23 cellular contexts compared by ENCODE assay signal in genomic region chr12:132632521-132633228, GRCh38. TPM values are rescaled to one million over a fixed set of nuclear protein-coding genes. Genes with fewer than 3 reads are reported as not detected.
DNase-seq lines count a peak whose midpoint lies in the region; FAIRE-seq and TF ChIP-seq lines count a peak whose summit lies in the region.
"Had no signal": no experiment of that assay in that cellular context is flagged by ENCODE, and none has a peak within 500 bp of the region (broad histone marks: within the 10 kb centered on the region; RNA-seq: fewer than 3 reads in every experiment).

No MANE protein-coding gene starts in this region.

- H3K36me3 Mint-ChIP-seq in IgD-negative memory B cell (peaks cover 9% of the 10 kb centered on the region), endothelial cell (ENCODE audit: low read depth, unreplicated experiment) (peaks cover 77% of the 10 kb centered on the region)

- H2BK120ac ChIP-seq in trophoblast cell (ENCODE audit: insufficient read depth, low read length, poor library complexity) = no peak overlapping the region

- H2AK5ac ChIP-seq in trophoblast cell (ENCODE audit: low read length) = no peak overlapping the region

- no peaks in the 10 kb centered on the region for H3K9me3 ChIP-seq in trophoblast cell (ENCODE audit: insufficient read depth, low read depth, low read length)
- H3K9me3 ChIP-seq: BLaER1 treated with 17β-estradiol and CSF1 and Interleukin-3, amounts not matched to agents 10 nM and 100 nM; SJSA1 had no signal

- no CpG with 5 or more reads among the region's 17 CpGs for WGBS in trophoblast cell (ENCODE audit: extremely low coverage, insufficient coverage, insufficient read length)

- no peak overlapping the region for H4K91ac ChIP-seq in trophoblast cell (ENCODE audit: low read depth, low read length)

- H3K4me3 Mint-ChIP-seq in IgD-negative memory B cell (no peak overlapping the region), endothelial cell (ENCODE audit: unreplicated experiment) (peak overlapping the region; percentile 51)
- H3K4me3 Mint-ChIP-seq: CD8-positive, alpha-beta memory T cell had no signal

- no peak overlapping the region for H3K23ac ChIP-seq in trophoblast cell (ENCODE audit: low read length)

- H3K18ac ChIP-seq in trophoblast cell (ENCODE audit: low read length) = no peak overlapping the region

- H3K27ac ChIP-seq in trophoblast cell (ENCODE audit: low read depth, low read length) = no peak overlapping the region
- H3K27ac ChIP-seq: BLaER1 treated with 17β-estradiol and CSF1 and Interleukin-3, amounts not matched to agents 10 nM and 100 nM; HL-60; PC-9; SJSA1 had no signal

- H3K36me3 ChIP-seq in trophoblast cell (ENCODE audit: control insufficient read depth in 1 of 2, insufficient read depth in 2 of 2, low read length in 2 of 2) = peaks cover 62 to 82% of the 10 kb centered on the region in 2 experiments

- H2BK5ac ChIP-seq in trophoblast cell (ENCODE audit: low read depth, low read length, poor library complexity) = no peak overlapping the region

- no peaks in the 10 kb centered on the region for H3K4me1 ChIP-seq in trophoblast cell (ENCODE audit: control insufficient read depth in 1 of 2, insufficient read depth in 2 of 2, low read length in 2 of 2)
- H3K4me1 ChIP-seq: SJSA1 had no signal

- H3K79me1 ChIP-seq in trophoblast cell (ENCODE audit: low read length) = no peaks in the 10 kb centered on the region

- H4K8ac ChIP-seq in trophoblast cell (ENCODE audit: low read depth, low read length) = no peak overlapping the region

- no peak for DNase-seq in GM12891 (ENCODE audit: insufficient read length, low spot score)
- DNase-seq in endothelial cell (ENCODE audit: low spot score) = no peak
- DNase-seq in posterior vena cava (ENCODE audit: low spot score) = peak; percentile 68
- no peak for DNase-seq in Ammon's horn (ENCODE audit: low spot score)
- DNase-seq in trophoblast cell = no peak
- no peak for DNase-seq in HTR-8/SVneo (ENCODE audit: insufficient read length, low spot score)
- no peak for DNase-seq in inferior parietal cortex (ENCODE audit: extremely low spot score)
- DNase-seq: CD8-positive, alpha-beta memory T cell; DMS79; KBM-7; NCI-H1436; NCI-H2029; NCI-H2171 treated with DMSO at 0.1 percent for 48 hours; NCI-H510A; NCI-H774; PC-9 had no signal

- H3K9ac ChIP-seq in trophoblast cell (ENCODE audit: low read length) = no peak overlapping the region

- H3K27me3 ChIP-seq in trophoblast cell (ENCODE audit: insufficient read depth, low read length) = no peaks in the 10 kb centered on the region
- H3K27me3 ChIP-seq: BLaER1 treated with 17β-estradiol and CSF1 and Interleukin-3, amounts not matched to agents 10 nM and 100 nM; SJSA1 had no signal

- no peaks in the 10 kb centered on the region for H3K27me3 Mint-ChIP-seq in IgD-negative memory B cell
- H3K27me3 Mint-ChIP-seq in endothelial cell (ENCODE audit: unreplicated experiment) = peaks cover 12% of the 10 kb centered on the region
- H3K27me3 Mint-ChIP-seq: CD8-positive, alpha-beta memory T cell had no signal

- no peak for TF ChIP-seq POLR2A in GM12891 (IDR thresholded peaks at IDR 0.05; ENCODE audit: low read depth, low read length)

- no peak overlapping the region for H3K4me2 ChIP-seq in trophoblast cell (ENCODE audit: low read length)
- H3K4me2 ChIP-seq: BLaER1 treated with 17β-estradiol and CSF1 and Interleukin-3, amounts not matched to agents 10 nM and 100 nM; PC-9 had no signal

- H3K4ac ChIP-seq in trophoblast cell (ENCODE audit: low read depth, low read length) = no peak overlapping the region

- H3K9me3 Mint-ChIP-seq in IgD-negative memory B cell (no peaks in the 10 kb centered on the region), endothelial cell (ENCODE audit: unreplicated experiment) (no peaks in the 10 kb centered on the region)
- H3K9me3 Mint-ChIP-seq: CD8-positive, alpha-beta memory T cell had no signal

- no peak overlapping the region for H3K14ac ChIP-seq in trophoblast cell (ENCODE audit: low read length)

- TF ChIP-seq CTCF in endothelial cell (IDR thresholded peaks at IDR 0.05; ENCODE audit: unreplicated experiment) = no peak

- intact Hi-C loops in posterior vena cava (cut with DNase I) = loop anchor here in 1 of 2 donors (10.0 kb wide), 1 partner anchor 1968 kb away; no protein-coding TSS in a partner anchor

- FAIRE-seq in GM12891 (lab: Jason Lieb, UNC) = peak; percentile 82
- no peak for FAIRE-seq in HTR-8/SVneo (lab: Jason Lieb, UNC)
- FAIRE-seq: D721Med, H54 had no signal

- H3K79me2 ChIP-seq in trophoblast cell (ENCODE audit: control insufficient read depth, insufficient read depth, low read length, poor library complexity) = no peaks in the 10 kb centered on the region

- H2BK12ac ChIP-seq in trophoblast cell (ENCODE audit: low read length) = no peak overlapping the region

- H3K4me3 ChIP-seq in trophoblast cell (ENCODE audit: low read depth, low read length) = no peak overlapping the region
- H3K4me3 ChIP-seq: BLaER1 treated with 17β-estradiol and CSF1 and Interleukin-3, amounts not matched to agents 10 nM and 100 nM; PC-9; SJSA1 had no signal

- H2AFZ ChIP-seq in trophoblast cell (ENCODE audit: insufficient read depth, low read length, poor library complexity) = no peak overlapping the region
- H2AFZ ChIP-seq: PC-9 had no signal

- peaks cover 0 to 2% (median 0%) of the 10 kb centered on the region in 3 donors for H3K4me1 Mint-ChIP-seq in IgD-negative memory B cell
- H3K4me1 Mint-ChIP-seq in endothelial cell (ENCODE audit: unreplicated experiment) = peaks cover 4% of the 10 kb centered on the region
- H3K4me1 Mint-ChIP-seq: CD8-positive, alpha-beta memory T cell had no signal

- peak overlapping the region in 2 of 3 donors; percentile 50 to 74 for H3K27ac Mint-ChIP-seq in IgD-negative memory B cell
- peak overlapping the region; percentile 48 for H3K27ac Mint-ChIP-seq in endothelial cell (ENCODE audit: unreplicated experiment)

- H4K12ac ChIP-seq in trophoblast cell (ENCODE audit: low read depth, low read length) = no peak overlapping the region

TF ChIP-seq in GM12891, 5 proteins besides CTCF, POLR2A, EP300 and RAD21:
- 0 out of 2 replicates have a peak, but pooled peaks have one; percentile 12 for TF ChIP-seq TAF1 (IDR thresholded peaks at IDR 0.05; ENCODE audit: low read depth, low read length)
- TF ChIP-seq SPI1 (IDR thresholded peaks at IDR 0.05; ENCODE audit: low read depth, low read length) = peak; percentile 92
- no peak for TF ChIP-seq PAX5 (IDR thresholded peaks at IDR 0.05; ENCODE audit: insufficient read depth, low read length, severe bottlenecking)
- TF ChIP-seq POLR2AphosphoS5 (IDR thresholded peaks at IDR 0.05; ENCODE audit: low read depth, low read length) = no peak
- 0 out of 2 replicates have a peak, but pooled peaks have one; percentile 30 for TF ChIP-seq POU2F2 (IDR thresholded peaks at IDR 0.05; ENCODE audit: low read depth, low read length)

RNA-seq across cellular contexts. Expression of gene P2RX2, which starts 14.1 kb away (rescaled TPM):
- polyA plus RNA-seq in GM12891 (2012; ENCODE audit: low read depth, missing spikeins) = 0.08 TPM
- polyA plus RNA-seq in IgD-negative memory B cell = not detected
- not detected for total RNA-seq in endothelial cell (ENCODE audit: unreplicated experiment)
- total RNA-seq in posterior vena cava = not detected
- polyA plus RNA-seq in trophoblast cell (2013) = 0.15 and 0.16 TPM in 2 replicates
- total RNA-seq: A172; CD8-positive, alpha-beta memory T cell; PC-9; SJSA1 had no signal
- polyA plus RNA-seq: CD8-positive, alpha-beta memory T cell had no signal

RNA-seq across cellular contexts. Expression of gene LRCOL1, which starts 22.3 kb away (rescaled TPM):
- 0.18 TPM for polyA plus RNA-seq in GM12891 (2012; ENCODE audit: low read depth, missing spikeins)
- not detected for polyA plus RNA-seq in IgD-negative memory B cell
- total RNA-seq in endothelial cell (ENCODE audit: unreplicated experiment) (not detected), posterior vena cava (under 1 TPM; 0.62 to 0.65 TPM)
- polyA plus RNA-seq in trophoblast cell (2013) = not detected in 2 replicates
- total RNA-seq: CD8-positive, alpha-beta memory T cell; PC-9; SJSA1 had no signal
- polyA plus RNA-seq: CD8-positive, alpha-beta memory T cell had no signal

RNA-seq across cellular contexts. Expression of gene POLE, which starts 54.5 kb away (rescaled TPM):
- polyA plus RNA-seq in GM12891 (2012; ENCODE audit: low read depth, missing spikeins) = 36.4 TPM
- polyA plus RNA-seq in IgD-negative memory B cell = 3.4 TPM
- 137 TPM for total RNA-seq in endothelial cell (ENCODE audit: unreplicated experiment)
- 10 to 100 TPM; 16.6 to 21.2 TPM for total RNA-seq in posterior vena cava
- polyA plus RNA-seq in trophoblast cell (2013) = 29.4 and 30.7 TPM in 2 replicates

RNA-seq across cellular contexts. Expression of gene PXMP2, which starts 54.7 kb away (rescaled TPM):
- polyA plus RNA-seq in GM12891 (2012; ENCODE audit: low read depth, missing spikeins) = 32.8 TPM
- 6.2 TPM for polyA plus RNA-seq in IgD-negative memory B cell
- total RNA-seq in endothelial cell (ENCODE audit: unreplicated experiment) (18.6 TPM), posterior vena cava (1 to 10 TPM; 7.1 to 9.5 TPM)
- polyA plus RNA-seq in trophoblast cell (2013) = 17.1 and 18.2 TPM in 2 replicates
